Comparison of ENCODE assay signal across 1 cellular context in the genomic region with DNA sequence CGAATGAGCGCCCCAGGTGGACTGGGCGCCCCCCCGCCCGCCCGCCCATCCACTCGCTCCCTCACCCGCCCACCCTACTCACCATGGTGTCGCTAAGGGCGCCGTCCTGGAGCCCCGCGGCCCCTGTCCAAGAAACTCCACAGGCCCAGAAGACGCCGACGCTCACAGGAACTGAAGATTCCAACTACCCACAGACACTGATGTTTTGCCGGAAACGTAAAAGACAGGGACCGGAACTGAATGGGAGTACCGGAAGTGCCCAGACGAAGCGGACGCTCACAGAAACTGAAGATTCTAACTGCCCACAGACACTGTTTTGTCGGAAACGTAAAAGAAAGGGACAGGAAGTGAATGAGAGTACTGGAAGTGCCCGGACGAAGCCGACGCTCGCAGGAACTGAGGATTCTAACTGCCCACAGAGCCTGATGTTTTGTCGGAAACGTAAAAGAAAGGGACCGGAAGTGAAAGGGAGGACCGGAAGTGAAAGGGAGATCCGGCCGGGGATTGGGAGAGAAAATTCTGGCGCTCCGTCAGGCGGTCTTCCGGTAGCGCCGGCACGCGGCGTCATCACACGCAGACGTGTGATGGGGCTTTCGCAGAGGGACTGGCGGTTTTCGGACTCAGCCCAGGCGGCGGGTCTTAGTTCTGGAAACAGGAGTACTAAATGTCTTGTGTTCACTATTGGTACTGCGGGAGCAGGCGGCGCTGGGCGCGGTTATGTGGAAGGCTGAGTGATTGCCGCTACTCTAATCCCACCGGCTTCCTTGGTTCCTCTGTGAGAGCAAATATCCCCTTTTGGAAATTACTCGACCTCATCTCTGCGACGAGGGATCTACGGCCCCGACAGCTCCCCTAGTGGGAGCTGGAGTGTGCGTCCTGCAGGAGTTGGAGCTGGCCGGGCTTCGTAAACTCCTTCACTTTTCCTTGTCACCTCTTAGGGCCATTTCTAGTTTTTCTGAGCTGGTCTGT.
TF ChIP-seq lines count a peak whose summit lies in the region.

A gene (minus strand): TSS at position 173 of the 969 bp plus-strand sequence. CDS start 88 bp downstream, at position 85.

TF ChIP-seq in neural cell, 6 proteins besides CTCF, POLR2A, EP300 and RAD21 (continued from another document):
- TF ChIP-seq, protein P1, sequence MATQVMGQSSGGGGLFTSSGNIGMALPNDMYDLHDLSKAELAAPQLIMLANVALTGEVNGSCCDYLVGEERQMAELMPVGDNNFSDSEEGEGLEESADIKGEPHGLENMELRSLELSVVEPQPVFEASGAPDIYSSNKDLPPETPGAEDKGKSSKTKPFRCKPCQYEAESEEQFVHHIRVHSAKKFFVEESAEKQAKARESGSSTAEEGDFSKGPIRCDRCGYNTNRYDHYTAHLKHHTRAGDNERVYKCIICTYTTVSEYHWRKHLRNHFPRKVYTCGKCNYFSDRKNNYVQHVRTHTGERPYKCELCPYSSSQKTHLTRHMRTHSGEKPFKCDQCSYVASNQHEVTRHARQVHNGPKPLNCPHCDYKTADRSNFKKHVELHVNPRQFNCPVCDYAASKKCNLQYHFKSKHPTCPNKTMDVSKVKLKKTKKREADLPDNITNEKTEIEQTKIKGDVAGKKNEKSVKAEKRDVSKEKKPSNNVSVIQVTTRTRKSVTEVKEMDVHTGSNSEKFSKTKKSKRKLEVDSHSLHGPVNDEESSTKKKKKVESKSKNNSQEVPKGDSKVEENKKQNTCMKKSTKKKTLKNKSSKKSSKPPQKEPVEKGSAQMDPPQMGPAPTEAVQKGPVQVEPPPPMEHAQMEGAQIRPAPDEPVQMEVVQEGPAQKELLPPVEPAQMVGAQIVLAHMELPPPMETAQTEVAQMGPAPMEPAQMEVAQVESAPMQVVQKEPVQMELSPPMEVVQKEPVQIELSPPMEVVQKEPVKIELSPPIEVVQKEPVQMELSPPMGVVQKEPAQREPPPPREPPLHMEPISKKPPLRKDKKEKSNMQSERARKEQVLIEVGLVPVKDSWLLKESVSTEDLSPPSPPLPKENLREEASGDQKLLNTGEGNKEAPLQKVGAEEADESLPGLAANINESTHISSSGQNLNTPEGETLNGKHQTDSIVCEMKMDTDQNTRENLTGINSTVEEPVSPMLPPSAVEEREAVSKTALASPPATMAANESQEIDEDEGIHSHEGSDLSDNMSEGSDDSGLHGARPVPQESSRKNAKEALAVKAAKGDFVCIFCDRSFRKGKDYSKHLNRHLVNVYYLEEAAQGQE (IDR thresholded peaks at IDR 0.05; ENCODE audit: borderline replicate concordance), result peak; percentile 49
